1 cellular context compared by ENCODE assay signal in the genomic region with DNA sequence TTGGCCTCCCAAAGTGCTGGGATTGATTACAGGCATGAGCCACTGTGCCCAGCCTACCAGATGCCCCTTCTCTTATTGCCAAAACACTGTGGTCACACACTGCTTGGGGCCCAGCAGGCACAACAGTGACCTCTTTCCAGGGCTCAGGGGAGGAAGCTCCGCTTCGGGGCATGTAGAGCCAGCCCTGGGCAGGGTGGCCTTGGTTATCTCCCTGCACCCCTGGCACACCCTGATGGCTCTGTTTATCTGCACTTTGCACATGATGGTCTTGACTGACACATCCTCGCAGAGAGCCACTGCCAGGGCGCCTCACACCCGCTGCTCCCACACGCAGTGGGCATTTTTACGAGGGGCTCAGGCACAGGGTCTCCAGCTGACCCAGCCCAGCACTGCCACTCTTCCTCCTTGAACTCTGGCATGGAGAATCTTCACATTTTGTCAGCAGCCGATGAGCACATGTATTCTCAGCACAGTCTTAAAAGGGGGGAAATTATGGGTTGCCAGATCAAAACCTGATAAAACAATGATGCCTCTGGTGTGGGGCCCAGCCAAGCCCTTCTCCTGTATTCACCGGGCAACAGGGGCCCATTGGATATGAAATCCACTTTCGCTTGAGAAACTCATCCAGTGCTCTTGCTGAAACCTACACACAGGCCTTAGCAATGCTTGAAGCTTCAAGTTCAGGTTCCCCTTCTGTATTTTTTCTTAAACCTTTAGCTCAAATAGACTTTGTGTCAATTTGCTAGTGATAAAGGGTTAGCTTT.
TF ChIP-seq lines count a peak whose summit lies in the region.

No MANE protein-coding gene starts in this region.

TF ChIP-seq in IMR-90, 13 proteins besides CTCF, POLR2A, EP300 and RAD21:
- TF ChIP-seq NFE2L2 (IDR thresholded peaks at IDR 0.05; ENCODE audit: low read depth, low read length) (no peak), MAFK (IDR thresholded peaks at IDR 0.05; ENCODE audit: low read depth, low read length) (no peak), CHD1 (IDR thresholded peaks at IDR 0.05; ENCODE audit: low read depth, low read length) (no peak), BHLHE40 (IDR thresholded peaks at IDR 0.05; ENCODE audit: low read depth, low read length) (no peak), RCOR1 (IDR thresholded peaks at IDR 0.05; ENCODE audit: insufficient replicate concordance, low read length) (no peak)
- TF ChIP-seq, protein P1, sequence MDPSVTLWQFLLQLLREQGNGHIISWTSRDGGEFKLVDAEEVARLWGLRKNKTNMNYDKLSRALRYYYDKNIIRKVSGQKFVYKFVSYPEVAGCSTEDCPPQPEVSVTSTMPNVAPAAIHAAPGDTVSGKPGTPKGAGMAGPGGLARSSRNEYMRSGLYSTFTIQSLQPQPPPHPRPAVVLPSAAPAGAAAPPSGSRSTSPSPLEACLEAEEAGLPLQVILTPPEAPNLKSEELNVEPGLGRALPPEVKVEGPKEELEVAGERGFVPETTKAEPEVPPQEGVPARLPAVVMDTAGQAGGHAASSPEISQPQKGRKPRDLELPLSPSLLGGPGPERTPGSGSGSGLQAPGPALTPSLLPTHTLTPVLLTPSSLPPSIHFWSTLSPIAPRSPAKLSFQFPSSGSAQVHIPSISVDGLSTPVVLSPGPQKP (IDR thresholded peaks at IDR 0.05; ENCODE audit: borderline replicate concordance, low read depth, low read length) = no peak
